In genomic region chr21:44522753-44523204, GRCh38 we compare ENCODE assay signal across 21 cellular contexts. TPM values are rescaled to one million over a fixed set of nuclear protein-coding genes. Genes with fewer than 3 reads are reported as not detected.
DNase-seq lines count a peak whose midpoint lies in the region; ATAC-seq, FAIRE-seq and TF ChIP-seq lines count a peak whose summit lies in the region.
"Had no signal": no experiment of that assay in that cellular context is flagged by ENCODE, and none has a peak within 500 bp of the region (broad histone marks: within the 10 kb centered on the region; RNA-seq: fewer than 3 reads in every experiment).

No MANE protein-coding gene starts in this region.

- no peak overlapping the region for H3K27ac ChIP-seq in HepG2 (ENCODE audit: extremely low read length, insufficient read depth, low read length)
- H3K27ac ChIP-seq in coronary artery = no peak overlapping the region
- H3K27ac ChIP-seq: KMS-11, SJSA1 had no signal

- H3K36me3 Mint-ChIP-seq in activated B cell treated with CpG ODN at 0.5 μM for 24 hours (ENCODE audit: low read depth) = no peaks in the 10 kb centered on the region

- intact Hi-C loops in activated B cell treated with CpG ODN at 0.5 μM for 24 hours (cut with micrococcal nuclease) (no loop called here), HepG2 (cut with micrococcal nuclease; ENCODE audit: unreplicated experiment) (no loop called here)

- no peak overlapping the region for H3K9ac ChIP-seq in HepG2 (ENCODE audit: insufficient read depth, low read depth, low read length)
- H3K9ac ChIP-seq: KMS-11 had no signal

- no peak overlapping the region for H3K4me3 Mint-ChIP-seq in activated B cell treated with CpG ODN at 0.5 μM for 24 hours

- TF ChIP-seq RAD21 in HepG2 (CRISPR knock-in tag; IDR thresholded peaks at IDR 0.05) = peak; percentile 29; the same call in 1 of the 2 replicates

- H3K4me2 ChIP-seq in HepG2 (ENCODE audit: low read depth, low read length) = no peak overlapping the region
- H3K4me2 ChIP-seq: KMS-11 had no signal

- ATAC-seq in activated B cell treated with CpG ODN at 0.5 μM for 24 hours (ENCODE audit: low read depth) (no peak), HepG2 (no peak), HG03520 (IDR thresholded peaks at IDR 0.05; ENCODE audit: unreplicated experiment) (no peak)

- TF ChIP-seq EP300 in HepG2 (IDR thresholded peaks at IDR 0.05; ENCODE audit: low read depth in 2 of 2, low read length in 2 of 2) (no peak), HepG2 (CRISPR knock-in tag; IDR thresholded peaks at IDR 0.05; ENCODE audit: borderline replicate concordance) (no peak)

- no peak for TF ChIP-seq CTCF in BE2C (IDR thresholded peaks at IDR 0.05; ENCODE audit: low read depth, low read length)
- TF ChIP-seq CTCF in activated B cell treated with CpG ODN at 0.5 μM for 24 hours (IDR thresholded peaks at IDR 0.05) = no peak
- TF ChIP-seq CTCF in HepG2 (CRISPR knock-in tag; IDR thresholded peaks at IDR 0.05) = no peak
- no peak for TF ChIP-seq CTCF in coronary artery (IDR thresholded peaks at IDR 0.05)

- in situ Hi-C loops in HepG2 (cut with HindIII; ENCODE audit: extremely low pct_ligation_motif_present, low pct_unique_long_range_greater_than_20kb) = no loop called here

- H3K36me3 ChIP-seq in BE2C (no peaks in the 10 kb centered on the region), HepG2 (replicated peaks in 1 of 2; ENCODE audit: control insufficient read depth in 1 of 2, insufficient read depth in 2 of 2, low read length in 2 of 2) (no peaks in the 10 kb centered on the region), H7 (replicated peaks; ENCODE audit: control insufficient read depth, insufficient read depth, low read length) (no peaks in the 10 kb centered on the region)
- H3K36me3 ChIP-seq: SJSA1 had no signal

- POLR2A ChIA-PET in activated B cell treated with CpG ODN at 0.5 μM for 24 hours (lab: Charles Lee) = no interaction called here
- POLR2A ChIA-PET in HepG2 (lab: Yijun Ruan, JAX) = no interaction called here

- no peaks in the 10 kb centered on the region for H3K79me2 ChIP-seq in HepG2 (ENCODE audit: insufficient read depth, low read length)

- no peak overlapping the region for H3K27ac Mint-ChIP-seq in activated B cell treated with CpG ODN at 0.5 μM for 24 hours

- no CpG with 5 or more reads among the region's 1 CpG for WGBS in HepG2 (ENCODE audit: low lambda C conversion rate)

- H3K9me3 Mint-ChIP-seq in activated B cell treated with CpG ODN at 0.5 μM for 24 hours = no peaks in the 10 kb centered on the region

- CTCF ChIA-PET in activated B cell treated with CpG ODN at 0.5 μM for 24 hours (lab: Charles Lee) (no interaction called here), HepG2 (lab: Yijun Ruan, JAX; ENCODE audit: low intra/inter-chr PET ratio, low total read pairs) (no interaction called here)

- no peak overlapping the region for H2AFZ ChIP-seq in HepG2 (ENCODE audit: low read length)

- no peaks in the 10 kb centered on the region for H4K20me1 ChIP-seq in HepG2 (ENCODE audit: insufficient read depth, low read length)

- H3K4me1 ChIP-seq in BE2C = no peaks in the 10 kb centered on the region
- H3K4me1 ChIP-seq in HepG2 (ENCODE audit: insufficient read depth, low read length) = peaks cover 27% of the 10 kb centered on the region
- H3K4me1 ChIP-seq: SJSA1 had no signal

- H3K27me3 ChIP-seq in BE2C (no peaks in the 10 kb centered on the region; the same call in 1 of the 2 replicates), HepG2 (ENCODE audit: control insufficient read depth in 1 of 2, insufficient read depth in 2 of 2, low read length in 2 of 2) (no peaks in the 10 kb centered on the region; a peak in 1 of 5 replicates), H7 (ENCODE audit: control insufficient read depth, insufficient read depth, low read length) (no peaks in the 10 kb centered on the region)

- FAIRE-seq in HepG2 (lab: Jason Lieb, UNC) = no peak
- FAIRE-seq: RCC 7860 had no signal

- no TSS peak for BruUV-seq in HepG2 (replicated peaks; lab: Mats Ljungman, UMichigan)

- peaks cover 4% of the 10 kb centered on the region; the same call in 1 of the 2 replicates for H3K9me3 ChIP-seq in BE2C
- no peaks in the 10 kb centered on the region for H3K9me3 ChIP-seq in HepG2 (ENCODE audit: low read length)

- peak; percentile 27 for DNase-seq in NCI-H2029 (lab: John Stamatoyannopoulos, UW)
- DNase-seq in NCI-H2029 treated with DMSO at 0.1 percent for 48 hours (lab: John Stamatoyannopoulos, UW) = no peak
- DNase-seq in BE2C = peak; percentile 6
- peak; percentile 4 for DNase-seq in activated B cell treated with CpG ODN at 0.5 μM for 24 hours
- no peak for DNase-seq in HepG2 (ENCODE audit: low spot score)
- DNase-seq in coronary artery (ENCODE audit: low spot score) = no peak
- no peak for DNase-seq in H7
- DNase-seq: 8988T, ACHN, Calu3, IMR-90, MM.1S, NCI-H2081, NCI-H345, NCI-H510A treated with DMSO at 0.1 percent for 48 hours had no signal

- H3K4me1 Mint-ChIP-seq in activated B cell treated with CpG ODN at 0.5 μM for 24 hours = no peaks in the 10 kb centered on the region

- H3K4me3 ChIP-seq in BE2C (ENCODE audit: low read depth, low read length) = no peak overlapping the region
- H3K4me3 ChIP-seq in HepG2 (replicated peaks in 1 of 3; ENCODE audit: insufficient read depth in 1 of 3, low read depth in 2 of 3, low read length in 3 of 3) = no peak overlapping the region
- H3K4me3 ChIP-seq in coronary artery = no peak overlapping the region
- no peak overlapping the region for H3K4me3 ChIP-seq in H7 (ENCODE audit: insufficient read depth, low read depth, low read length)
- H3K4me3 ChIP-seq: SJSA1 had no signal

- H3K27me3 Mint-ChIP-seq in activated B cell treated with CpG ODN at 0.5 μM for 24 hours = no peaks in the 10 kb centered on the region

- TF ChIP-seq POLR2A in HepG2 (IDR thresholded peaks at IDR 0.05; ENCODE audit: insufficient read depth in 1 of 2, low read depth in 2 of 2, low read length in 2 of 2) = no peak

RNA-seq across cellular contexts. Expression of gene KRTAP10-1, which starts 17.2 kb away (rescaled TPM):
- not detected for polyA plus RNA-seq in BE2C (2012; ENCODE audit: insufficient read depth, insufficient read length, low read depth)
- total RNA-seq in activated B cell treated with CpG ODN at 0.5 μM for 24 hours (not detected in 2 replicates), HepG2 (2016; rRNA removed; fragmentation: Illumina TruSeq; extraction: Trizol) (not detected in 2 replicates)
- not detected in 2 replicates for total RNA-seq in HepG2 (2016; cell fraction: cytosol; rRNA removed; fragmentation: Illumina TruSeq; extraction: Trizol; ENCODE audit: low read depth)
- not detected in 2 replicates for total RNA-seq in HepG2 (2016; cell fraction: insoluble cytoplasmic fraction; rRNA removed; fragmentation: Illumina TruSeq; extraction: Trizol)
- not detected in 2 replicates for total RNA-seq in HepG2 (2016; cell fraction: membrane; rRNA removed; fragmentation: Illumina TruSeq; extraction: Trizol)
- not detected in 2 replicates for total RNA-seq in HepG2 (2016; cell fraction: nucleus; rRNA removed; fragmentation: Illumina TruSeq; extraction: Trizol)
- polyA plus RNA-seq in HepG2 (2011; rRNA removed) = not detected in 2 replicates
- not detected in 2 replicates for polyA plus RNA-seq in HepG2 (2011; cell fraction: cytosol; rRNA removed)
- polyA plus RNA-seq in HepG2 (2011; cell fraction: nucleus; rRNA removed) = not detected in 2 replicates
- not detected in 2 replicates for polyA plus RNA-seq in HepG2 (2012)
- not detected in 2 replicates for polyA plus RNA-seq in HepG2 (2016; cell fraction: cytosol; fragmentation: Illumina TruSeq; extraction: Trizol; ENCODE audit: low read depth)
- not detected in 2 replicates for polyA plus RNA-seq in HepG2 (2016; cell fraction: insoluble cytoplasmic fraction; fragmentation: Illumina TruSeq; extraction: Trizol; ENCODE audit: low read depth)
- polyA plus RNA-seq in HepG2 (2016; cell fraction: membrane; fragmentation: Illumina TruSeq; extraction: Trizol; ENCODE audit: low read depth) = not detected in 2 replicates
- not detected in 2 replicates for polyA plus RNA-seq in HepG2 (2016; cell fraction: nucleus; fragmentation: Illumina TruSeq; extraction: Trizol; ENCODE audit: insufficient read depth, low read depth)
- 0.16 TPM in 1 of 2 replicates, not detected in the other for polyA minus RNA-seq in HepG2 (2011; rRNA and poly(A)+ RNA removed; ENCODE audit: low replicate concordance)
- polyA minus RNA-seq in HepG2 (2011; cell fraction: cytosol; rRNA and poly(A)+ RNA removed) = not detected in 2 replicates
- not detected in 2 replicates for polyA minus RNA-seq in HepG2 (2011; cell fraction: nucleus; rRNA and poly(A)+ RNA removed)
- not detected in 2 replicates for total RNA-seq in H7 (2014; rRNA removed; shearing (Covaris generic))
- total RNA-seq: Calu3, H4, IMR-90, SJSA1 had no signal
- polyA plus RNA-seq: BJ, IMR-90 had no signal

RNA-seq across cellular contexts. Expression of gene KRTAP10-2, which starts 28.5 kb away (rescaled TPM):
- polyA plus RNA-seq in BE2C (2012; ENCODE audit: insufficient read depth, insufficient read length, low read depth) = not detected
- not detected in 2 replicates for total RNA-seq in activated B cell treated with CpG ODN at 0.5 μM for 24 hours
- total RNA-seq in HepG2 (2016; rRNA removed; fragmentation: Illumina TruSeq; extraction: Trizol) = not detected in 2 replicates
- not detected in 2 replicates for total RNA-seq in HepG2 (2016; cell fraction: cytosol; rRNA removed; fragmentation: Illumina TruSeq; extraction: Trizol; ENCODE audit: low read depth)
- not detected in 2 replicates for total RNA-seq in HepG2 (2016; cell fraction: insoluble cytoplasmic fraction; rRNA removed; fragmentation: Illumina TruSeq; extraction: Trizol)
- not detected in 2 replicates for total RNA-seq in HepG2 (2016; cell fraction: membrane; rRNA removed; fragmentation: Illumina TruSeq; extraction: Trizol)
- total RNA-seq in HepG2 (2016; cell fraction: nucleus; rRNA removed; fragmentation: Illumina TruSeq; extraction: Trizol) = not detected in 2 replicates
- not detected in 2 replicates for polyA plus RNA-seq in HepG2 (2011; rRNA removed)
- polyA plus RNA-seq in HepG2 (2011; cell fraction: cytosol; rRNA removed) = not detected in 2 replicates
- polyA plus RNA-seq in HepG2 (2011; cell fraction: nucleus; rRNA removed) = 0.14 TPM in 1 of 2 replicates, not detected in the other
- polyA plus RNA-seq in HepG2 (2012) = not detected in 2 replicates
- polyA plus RNA-seq in HepG2 (2016; cell fraction: cytosol; fragmentation: Illumina TruSeq; extraction: Trizol; ENCODE audit: low read depth) = not detected in 2 replicates
- not detected in 2 replicates for polyA plus RNA-seq in HepG2 (2016; cell fraction: insoluble cytoplasmic fraction; fragmentation: Illumina TruSeq; extraction: Trizol; ENCODE audit: low read depth)
- polyA plus RNA-seq in HepG2 (2016; cell fraction: membrane; fragmentation: Illumina TruSeq; extraction: Trizol; ENCODE audit: low read depth) = not detected in 2 replicates
- polyA plus RNA-seq in HepG2 (2016; cell fraction: nucleus; fragmentation: Illumina TruSeq; extraction: Trizol; ENCODE audit: insufficient read depth, low read depth) = not detected in 2 replicates
- not detected in 2 replicates for polyA minus RNA-seq in HepG2 (2011; rRNA and poly(A)+ RNA removed; ENCODE audit: low replicate concordance)
- polyA minus RNA-seq in HepG2 (2011; cell fraction: cytosol; rRNA and poly(A)+ RNA removed) = not detected in 2 replicates
- polyA minus RNA-seq in HepG2 (2011; cell fraction: nucleus; rRNA and poly(A)+ RNA removed) = not detected in 2 replicates
- total RNA-seq in H7 (2014; rRNA removed; shearing (Covaris generic)) = not detected in 2 replicates
- total RNA-seq: Calu3, H4, IMR-90, SJSA1 had no signal
- polyA plus RNA-seq: BJ, IMR-90 had no signal

RNA-seq across cellular contexts. Expression of gene KRTAP10-3, which starts 35.8 kb away (rescaled TPM):
- polyA plus RNA-seq in BE2C (2012; ENCODE audit: insufficient read depth, insufficient read length, low read depth) = not detected
- total RNA-seq in activated B cell treated with CpG ODN at 0.5 μM for 24 hours = not detected in 2 replicates
- not detected in 2 replicates for total RNA-seq in HepG2 (2016; rRNA removed; fragmentation: Illumina TruSeq; extraction: Trizol)
- total RNA-seq in HepG2 (2016; cell fraction: cytosol; rRNA removed; fragmentation: Illumina TruSeq; extraction: Trizol; ENCODE audit: low read depth) = not detected in 2 replicates
- not detected in 2 replicates for total RNA-seq in HepG2 (2016; cell fraction: insoluble cytoplasmic fraction; rRNA removed; fragmentation: Illumina TruSeq; extraction: Trizol)
- not detected in 2 replicates for total RNA-seq in HepG2 (2016; cell fraction: membrane; rRNA removed; fragmentation: Illumina TruSeq; extraction: Trizol)
- not detected in 2 replicates for total RNA-seq in HepG2 (2016; cell fraction: nucleus; rRNA removed; fragmentation: Illumina TruSeq; extraction: Trizol)
- polyA plus RNA-seq in HepG2 (2011; rRNA removed) = not detected in 2 replicates
- not detected in 2 replicates for polyA plus RNA-seq in HepG2 (2011; cell fraction: cytosol; rRNA removed)
- polyA plus RNA-seq in HepG2 (2011; cell fraction: nucleus; rRNA removed) = not detected in 2 replicates
- polyA plus RNA-seq in HepG2 (2012) = not detected in 2 replicates
- not detected in 2 replicates for polyA plus RNA-seq in HepG2 (2016; cell fraction: cytosol; fragmentation: Illumina TruSeq; extraction: Trizol; ENCODE audit: low read depth)
- polyA plus RNA-seq in HepG2 (2016; cell fraction: insoluble cytoplasmic fraction; fragmentation: Illumina TruSeq; extraction: Trizol; ENCODE audit: low read depth) = not detected in 2 replicates
- polyA plus RNA-seq in HepG2 (2016; cell fraction: membrane; fragmentation: Illumina TruSeq; extraction: Trizol; ENCODE audit: low read depth) = not detected in 2 replicates
- not detected in 2 replicates for polyA plus RNA-seq in HepG2 (2016; cell fraction: nucleus; fragmentation: Illumina TruSeq; extraction: Trizol; ENCODE audit: insufficient read depth, low read depth)
- polyA minus RNA-seq in HepG2 (2011; rRNA and poly(A)+ RNA removed; ENCODE audit: low replicate concordance) = not detected in 2 replicates
- polyA minus RNA-seq in HepG2 (2011; cell fraction: cytosol; rRNA and poly(A)+ RNA removed) = not detected in 2 replicates
- polyA minus RNA-seq in HepG2 (2011; cell fraction: nucleus; rRNA and poly(A)+ RNA removed) = not detected in 2 replicates
- total RNA-seq in H7 (2014; rRNA removed; shearing (Covaris generic)) = not detected in 2 replicates
- total RNA-seq: Calu3, H4, IMR-90, SJSA1 had no signal
- polyA plus RNA-seq: BJ, IMR-90 had no signal

RNA-seq across cellular contexts. Expression of gene KRTAP10-4, which starts 50.8 kb away (rescaled TPM):
- not detected for polyA plus RNA-seq in BE2C (2012; ENCODE audit: insufficient read depth, insufficient read length, low read depth)
- total RNA-seq in activated B cell treated with CpG ODN at 0.5 μM for 24 hours (not detected in 2 replicates), HepG2 (2016; rRNA removed; fragmentation: Illumina TruSeq; extraction: Trizol) (not detected in 2 replicates)
- not detected in 2 replicates for total RNA-seq in HepG2 (2016; cell fraction: cytosol; rRNA removed; fragmentation: Illumina TruSeq; extraction: Trizol; ENCODE audit: low read depth)
- not detected in 2 replicates for total RNA-seq in HepG2 (2016; cell fraction: insoluble cytoplasmic fraction; rRNA removed; fragmentation: Illumina TruSeq; extraction: Trizol)
- not detected in 2 replicates for total RNA-seq in HepG2 (2016; cell fraction: membrane; rRNA removed; fragmentation: Illumina TruSeq; extraction: Trizol)
- not detected in 2 replicates for total RNA-seq in HepG2 (2016; cell fraction: nucleus; rRNA removed; fragmentation: Illumina TruSeq; extraction: Trizol)
- polyA plus RNA-seq in HepG2 (2011; rRNA removed) = not detected in 2 replicates
- polyA plus RNA-seq in HepG2 (2011; cell fraction: cytosol; rRNA removed) = not detected in 2 replicates
- not detected in 2 replicates for polyA plus RNA-seq in HepG2 (2011; cell fraction: nucleus; rRNA removed)
- 0.12 TPM in 1 of 2 replicates, not detected in the other for polyA plus RNA-seq in HepG2 (2012)
- not detected in 2 replicates for polyA plus RNA-seq in HepG2 (2016; cell fraction: cytosol; fragmentation: Illumina TruSeq; extraction: Trizol; ENCODE audit: low read depth)
- not detected in 2 replicates for polyA plus RNA-seq in HepG2 (2016; cell fraction: insoluble cytoplasmic fraction; fragmentation: Illumina TruSeq; extraction: Trizol; ENCODE audit: low read depth)
- polyA plus RNA-seq in HepG2 (2016; cell fraction: membrane; fragmentation: Illumina TruSeq; extraction: Trizol; ENCODE audit: low read depth) = not detected in 2 replicates
- polyA plus RNA-seq in HepG2 (2016; cell fraction: nucleus; fragmentation: Illumina TruSeq; extraction: Trizol; ENCODE audit: insufficient read depth, low read depth) = not detected in 2 replicates
- not detected in 2 replicates for polyA minus RNA-seq in HepG2 (2011; rRNA and poly(A)+ RNA removed; ENCODE audit: low replicate concordance)
- polyA minus RNA-seq in HepG2 (2011; cell fraction: cytosol; rRNA and poly(A)+ RNA removed) = not detected in 2 replicates
- not detected in 2 replicates for polyA minus RNA-seq in HepG2 (2011; cell fraction: nucleus; rRNA and poly(A)+ RNA removed)
- total RNA-seq in H7 (2014; rRNA removed; shearing (Covaris generic)) = not detected in 2 replicates
- total RNA-seq: Calu3, H4, IMR-90, SJSA1 had no signal
- polyA plus RNA-seq: BJ, IMR-90 had no signal

RNA-seq across cellular contexts. Expression of gene KRTAP10-5, which starts 57.6 kb away (rescaled TPM):
- not detected for polyA plus RNA-seq in BE2C (2012; ENCODE audit: insufficient read depth, insufficient read length, low read depth)
- total RNA-seq in activated B cell treated with CpG ODN at 0.5 μM for 24 hours (not detected in 2 replicates), HepG2 (2016; rRNA removed; fragmentation: Illumina TruSeq; extraction: Trizol) (not detected in 2 replicates)
- not detected in 2 replicates for total RNA-seq in HepG2 (2016; cell fraction: cytosol; rRNA removed; fragmentation: Illumina TruSeq; extraction: Trizol; ENCODE audit: low read depth)
- not detected in 2 replicates for total RNA-seq in HepG2 (2016; cell fraction: insoluble cytoplasmic fraction; rRNA removed; fragmentation: Illumina TruSeq; extraction: Trizol)
- total RNA-seq in HepG2 (2016; cell fraction: membrane; rRNA removed; fragmentation: Illumina TruSeq; extraction: Trizol) = not detected in 2 replicates
- not detected in 2 replicates for total RNA-seq in HepG2 (2016; cell fraction: nucleus; rRNA removed; fragmentation: Illumina TruSeq; extraction: Trizol)
- polyA plus RNA-seq in HepG2 (2011; rRNA removed) = not detected in 2 replicates
- not detected in 2 replicates for polyA plus RNA-seq in HepG2 (2011; cell fraction: cytosol; rRNA removed)
- not detected in 2 replicates for polyA plus RNA-seq in HepG2 (2011; cell fraction: nucleus; rRNA removed)
- not detected in 2 replicates for polyA plus RNA-seq in HepG2 (2012)
- polyA plus RNA-seq in HepG2 (2016; cell fraction: cytosol; fragmentation: Illumina TruSeq; extraction: Trizol; ENCODE audit: low read depth) = not detected in 2 replicates
- polyA plus RNA-seq in HepG2 (2016; cell fraction: insoluble cytoplasmic fraction; fragmentation: Illumina TruSeq; extraction: Trizol; ENCODE audit: low read depth) = not detected in 2 replicates
- polyA plus RNA-seq in HepG2 (2016; cell fraction: membrane; fragmentation: Illumina TruSeq; extraction: Trizol; ENCODE audit: low read depth) = not detected in 2 replicates
- not detected in 2 replicates for polyA plus RNA-seq in HepG2 (2016; cell fraction: nucleus; fragmentation: Illumina TruSeq; extraction: Trizol; ENCODE audit: insufficient read depth, low read depth)
- not detected in 2 replicates for polyA minus RNA-seq in HepG2 (2011; rRNA and poly(A)+ RNA removed; ENCODE audit: low replicate concordance)
- polyA minus RNA-seq in HepG2 (2011; cell fraction: cytosol; rRNA and poly(A)+ RNA removed) = not detected in 2 replicates
- polyA minus RNA-seq in HepG2 (2011; cell fraction: nucleus; rRNA and poly(A)+ RNA removed) = not detected in 2 replicates
- total RNA-seq in H7 (2014; rRNA removed; shearing (Covaris generic)) = not detected in 2 replicates
- total RNA-seq: Calu3, H4, IMR-90, SJSA1 had no signal
- polyA plus RNA-seq: BJ, IMR-90 had no signal

Comparison
In these comparisons a context has a peak if more than half of its experiments do, and no peak if none do; other contexts are left out.
1. DNase-seq: peak in NCI-H2029 (single experiment), BE2C (single experiment) and activated B cell treated with CpG ODN at 0.5 μM for 24 hours (single experiment); none in NCI-H2029 treated with DMSO at 0.1 percent for 48 hours (single experiment), HepG2 (single experiment), coronary artery (single experiment) and H7 (single experiment).